Comparison of ENCODE assay signal across 8 cellular contexts in genomic region chr6:44074383-44075136, GRCh38. TPM values are rescaled to one million over a fixed set of nuclear protein-coding genes. Genes with fewer than 3 reads are reported as not detected.
DNase-seq lines count a peak whose midpoint lies in the region; ATAC-seq, FAIRE-seq and TF ChIP-seq lines count a peak whose summit lies in the region.

No MANE protein-coding gene starts in this region.

- H3K27me3 ChIP-seq in muscle layer of colon (ENCODE audit: control insufficient read depth in 1 of 2, insufficient read depth in 2 of 2, low read length in 2 of 2) = peaks cover 0 to 15% of the 10 kb centered on the region in 2 donors

- no peak for TF ChIP-seq POLR2A in GM12892 (IDR thresholded peaks at IDR 0.05; ENCODE audit: low read depth, low read length)

- FAIRE-seq in GM12892 (lab: Jason Lieb, UNC) = peak; percentile 85

- H3K4me3 Mint-ChIP-seq in activated CD4-positive, alpha-beta T cell treated with anti-CD3 and anti-CD28 coated beads, Interleukin-2, amount 10 ng/mL, durations not matched to agents 7 days and 5 days = peak overlapping the region; percentile 87
- peak overlapping the region; percentile 90 for H3K4me3 Mint-ChIP-seq in stimulated activated effector memory CD8-positive, alpha-beta T cell treated with anti-CD3 and anti-CD28 coated beads, Interleukin-12 subunit alpha, Interleukin-12 subunit beta, amount 100 ng/mL, for 72 hours

- peaks cover 26% of the 10 kb centered on the region for H3K4me1 Mint-ChIP-seq in activated CD4-positive, alpha-beta T cell treated with anti-CD3 and anti-CD28 coated beads, Interleukin-2, amount 10 ng/mL, durations not matched to agents 7 days and 5 days
- H3K4me1 Mint-ChIP-seq in stimulated activated effector memory CD8-positive, alpha-beta T cell treated with anti-CD3 and anti-CD28 coated beads, Interleukin-12 subunit alpha, Interleukin-12 subunit beta, amount 100 ng/mL, for 72 hours = peaks cover 37% of the 10 kb centered on the region

- ATAC-seq in HG03460 (IDR thresholded peaks at IDR 0.05; ENCODE audit: unreplicated experiment) = peak; percentile 33
- peak; percentile 77 for ATAC-seq in stimulated activated effector memory CD8-positive, alpha-beta T cell treated with anti-CD3 and anti-CD28 coated beads, Interleukin-12 subunit alpha, Interleukin-12 subunit beta, amount 100 ng/mL, for 72 hours

- CTCF ChIA-PET in activated CD4-positive, alpha-beta T cell treated with anti-CD3 and anti-CD28 coated beads, Interleukin-2, amount 10 ng/mL, durations not matched to agents 7 days and 5 days (lab: Charles Lee) = interaction anchor here (0.7 to 4.8 kb wide), 20 partner anchors 9 to 445 kb away, joined by 3 to 38 read pairs (median 4); partner anchors contain the start of genes GTPBP2 and VEGFA

- no peak overlapping the region for H3K9ac ChIP-seq in muscle layer of colon (ENCODE audit: low read length)

- no peaks in the 10 kb centered on the region for H3K9me3 Mint-ChIP-seq in activated CD4-positive, alpha-beta T cell treated with anti-CD3 and anti-CD28 coated beads, Interleukin-2, amount 10 ng/mL, durations not matched to agents 7 days and 5 days
- no peaks in the 10 kb centered on the region for H3K9me3 Mint-ChIP-seq in stimulated activated effector memory CD8-positive, alpha-beta T cell treated with anti-CD3 and anti-CD28 coated beads, Interleukin-12 subunit alpha, Interleukin-12 subunit beta, amount 100 ng/mL, for 72 hours

- H3K36me3 ChIP-seq in muscle layer of colon (ENCODE audit: insufficient read depth, low read length) = no peaks in the 10 kb centered on the region

- POLR2A ChIA-PET in activated CD4-positive, alpha-beta T cell treated with anti-CD3 and anti-CD28 coated beads, Interleukin-2, amount 10 ng/mL, durations not matched to agents 7 days and 5 days (lab: Charles Lee) = no interaction called here

- peaks cover 13% of the 10 kb centered on the region for H3K27me3 Mint-ChIP-seq in activated CD4-positive, alpha-beta T cell treated with anti-CD3 and anti-CD28 coated beads, Interleukin-2, amount 10 ng/mL, durations not matched to agents 7 days and 5 days

- DNase-seq in GM12892 (ENCODE audit: insufficient read length) = peak; percentile 82
- DNase-seq in activated CD4-positive, alpha-beta T cell treated with anti-CD3 and anti-CD28 coated beads, Interleukin-2, amount 10 ng/mL, durations not matched to agents 7 days and 5 days = peak; percentile 71
- DNase-seq in effector CD4-positive, alpha-beta T cell = peak; percentile 44
- peak; percentile 66 to 81 for DNase-seq in stimulated activated effector memory CD8-positive, alpha-beta T cell treated with anti-CD3 and anti-CD28 coated beads, Interleukin-12 subunit alpha, Interleukin-12 subunit beta, amount 100 ng/mL, for 72 hours (ENCODE audit: low spot score in 2 of 2)
- DNase-seq in anterior cingulate cortex (lab: John Stamatoyannopoulos, UW) = no peak
- no peak for DNase-seq in Kasumi-1 (lab: John Stamatoyannopoulos, UW)

- H3K27ac Mint-ChIP-seq in activated CD4-positive, alpha-beta T cell treated with anti-CD3 and anti-CD28 coated beads, Interleukin-2, amount 10 ng/mL, durations not matched to agents 7 days and 5 days = peak overlapping the region; percentile 80
- peak overlapping the region; percentile 95 for H3K27ac Mint-ChIP-seq in stimulated activated effector memory CD8-positive, alpha-beta T cell treated with anti-CD3 and anti-CD28 coated beads, Interleukin-12 subunit alpha, Interleukin-12 subunit beta, amount 100 ng/mL, for 72 hours

- peak overlapping the region; percentile 40 for H3K27ac ChIP-seq in muscle layer of colon (ENCODE audit: low read depth, low read length)

- peak overlapping the region in 1 of 2 donors; percentile 22 for H3K4me3 ChIP-seq in muscle layer of colon (ENCODE audit: low read depth in 1 of 2, low read length in 2 of 2)

- H3K9me3 ChIP-seq in muscle layer of colon (ENCODE audit: low read length) = no peaks in the 10 kb centered on the region

- H3K36me3 Mint-ChIP-seq in activated CD4-positive, alpha-beta T cell treated with anti-CD3 and anti-CD28 coated beads, Interleukin-2, amount 10 ng/mL, durations not matched to agents 7 days and 5 days (ENCODE audit: low read depth) = no peaks in the 10 kb centered on the region
- H3K36me3 Mint-ChIP-seq in stimulated activated effector memory CD8-positive, alpha-beta T cell treated with anti-CD3 and anti-CD28 coated beads, Interleukin-12 subunit alpha, Interleukin-12 subunit beta, amount 100 ng/mL, for 72 hours = peaks cover 21% of the 10 kb centered on the region

- peaks cover 22% of the 10 kb centered on the region for H3K4me1 ChIP-seq in muscle layer of colon (ENCODE audit: insufficient read depth, low read length)

RNA-seq across cellular contexts. Expression of gene MRPL14, which starts 52.7 kb away (rescaled TPM):
- polyA plus RNA-seq in GM12892 (2012; ENCODE audit: missing spikeins) = 87.0 TPM
- 10 to 100 TPM; 37.6 to 47.2 TPM for total RNA-seq in activated CD4-positive, alpha-beta T cell treated with anti-CD3 and anti-CD28 coated beads, Interleukin-2, amount 10 ng/mL, durations not matched to agents 7 days and 5 days

RNA-seq across cellular contexts. Expression of gene TMEM63B, which starts 52.8 kb away (rescaled TPM):
- polyA plus RNA-seq in GM12892 (2012; ENCODE audit: missing spikeins) = 8.7 TPM
- 10 to 100 TPM; 14.5 to 15.3 TPM for total RNA-seq in activated CD4-positive, alpha-beta T cell treated with anti-CD3 and anti-CD28 coated beads, Interleukin-2, amount 10 ng/mL, durations not matched to agents 7 days and 5 days

Comparison
In these comparisons a context has a peak if more than half of its experiments do, and no peak if none do; other contexts are left out.
1. DNase-seq: peak in GM12892 (single experiment), activated CD4-positive, alpha-beta T cell treated with anti-CD3 and anti-CD28 coated beads, Interleukin-2, amount 10 ng/mL, durations not matched to agents 7 days and 5 days (single experiment), effector CD4-positive, alpha-beta T cell (single experiment) and stimulated activated effector memory CD8-positive, alpha-beta T cell treated with anti-CD3 and anti-CD28 coated beads, Interleukin-12 subunit alpha, Interleukin-12 subunit beta, amount 100 ng/mL, for 72 hours (2 of 2); none in anterior cingulate cortex (0 of 58) and Kasumi-1 (0 of 2).